In genomic region chr10:15329437-15329836, GRCh38 we compare ENCODE assay signal across 21 cellular contexts.
"Had no signal": no experiment of that assay in that cellular context is flagged by ENCODE, and none has a peak within 500 bp of the region (broad histone marks: within the 10 kb centered on the region; RNA-seq: fewer than 3 reads in every experiment).

No MANE protein-coding gene starts in this region.

- FAIRE-seq: HTR-8/SVneo had no signal

- H3K9me3 ChIP-seq: SK-N-SH had no signal

- ATAC-seq: Panc1 had no signal

- H3K9ac ChIP-seq: SK-N-SH had no signal

- DNase-seq: KBM-7, NCI-H1092, NCI-H1105 treated with DMSO at 0.1 percent for 48 hours, NCI-H1417 treated with DMSO at 0.1 percent for 48 hours, NCI-H187, NCI-H2029, NCI-H2081 treated with DMSO at 0.1 percent for 48 hours, NCI-H2171, NCI-H226, NCI-H446, NCI-H510A, NCI-H524 treated with DMSO at 0.1 percent for 48 hours, NCI-H69, NCI-H774, SHP77, SK-N-SH, SW 1271 had no signal

- H3K4me2 ChIP-seq: SK-N-SH had no signal

- H3K27ac ChIP-seq: HL-60, RWPE1 had no signal
